3 cellular contexts compared by ENCODE assay signal in the genomic region with DNA sequence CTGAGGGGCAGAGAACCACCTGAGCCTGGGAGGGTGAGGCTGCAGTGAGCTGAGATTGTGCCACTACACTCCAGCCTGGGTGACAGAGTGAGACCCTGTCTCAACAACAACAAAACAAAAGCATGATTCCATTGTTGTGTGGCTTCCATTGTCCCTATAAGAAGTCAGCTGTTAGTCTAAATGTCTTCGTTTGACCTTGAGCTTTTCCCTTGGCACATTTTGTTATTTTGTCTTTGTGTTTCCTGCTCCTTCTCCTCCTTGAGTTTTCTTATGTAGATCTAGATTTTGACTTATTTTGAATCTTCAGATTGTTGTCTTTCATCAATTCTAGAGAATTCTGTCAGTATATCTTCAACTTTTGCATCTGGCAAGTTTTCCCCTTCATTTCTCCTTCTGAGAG.
TF ChIP-seq lines count a peak whose summit lies in the region.

No MANE protein-coding gene starts in this region.

TF ChIP-seq in HepG2, 621 proteins besides CTCF, POLR2A, EP300 and RAD21:
- TF ChIP-seq CBX5 (CRISPR knock-in tag; IDR thresholded peaks at IDR 0.05; ENCODE audit: borderline replicate concordance) (0 out of 2 replicates have a peak, but pooled peaks have one; percentile 34), SIX1 (CRISPR knock-in tag; IDR thresholded peaks at IDR 0.05; ENCODE audit: borderline replicate concordance) (no peak), ZNF317 (CRISPR knock-in tag; IDR thresholded peaks at IDR 0.05) (peak; percentile 100), TARDBP (CRISPR knock-in tag; IDR thresholded peaks at IDR 0.05) (no peak)
- TF ChIP-seq, protein P1, sequence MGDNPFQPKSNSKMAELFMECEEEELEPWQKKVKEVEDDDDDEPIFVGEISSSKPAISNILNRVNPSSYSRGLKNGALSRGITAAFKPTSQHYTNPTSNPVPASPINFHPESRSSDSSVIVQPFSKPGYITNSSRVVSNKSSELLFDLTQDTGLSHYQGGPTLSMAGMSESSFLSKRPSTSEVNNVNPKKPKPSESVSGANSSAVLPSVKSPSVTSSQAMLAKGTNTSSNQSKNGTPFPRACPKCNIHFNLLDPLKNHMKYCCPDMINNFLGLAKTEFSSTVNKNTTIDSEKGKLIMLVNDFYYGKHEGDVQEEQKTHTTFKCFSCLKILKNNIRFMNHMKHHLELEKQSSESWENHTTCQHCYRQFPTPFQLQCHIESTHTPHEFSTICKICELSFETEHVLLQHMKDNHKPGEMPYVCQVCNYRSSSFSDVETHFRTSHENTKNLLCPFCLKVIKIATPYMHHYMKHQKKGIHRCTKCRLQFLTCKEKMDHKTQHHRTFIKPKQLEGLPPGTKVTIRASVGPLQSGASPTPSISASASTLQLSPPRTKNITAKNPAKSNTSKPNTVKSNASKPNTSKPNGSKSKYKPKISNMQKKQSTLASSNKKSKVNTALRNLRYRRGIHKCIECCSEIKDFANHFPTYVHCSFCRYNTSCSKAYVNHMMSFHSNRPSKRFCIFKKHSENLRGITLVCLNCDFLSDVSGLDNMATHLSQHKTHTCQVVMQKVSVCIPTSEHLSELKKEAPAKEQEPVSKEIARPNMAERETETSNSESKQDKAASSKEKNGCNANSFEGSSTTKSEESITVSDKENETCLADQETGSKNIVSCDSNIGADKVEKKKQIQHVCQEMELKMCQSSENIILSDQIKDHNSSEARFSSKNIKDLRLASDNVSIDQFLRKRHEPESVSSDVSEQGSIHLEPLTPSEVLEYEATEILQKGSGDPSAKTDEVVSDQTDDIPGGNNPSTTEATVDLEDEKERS (CRISPR knock-in tag; IDR thresholded peaks at IDR 0.05) = 0 out of 2 replicates have a peak, but pooled peaks have one; percentile 45

TF ChIP-seq in HEK293, 187 proteins besides CTCF, POLR2A, EP300 and RAD21:
- TF ChIP-seq TRIM28 (IDR thresholded peaks at IDR 0.05; ENCODE audit: borderline replicate concordance, low read length) (peak; percentile 99), ZNF529 (tag by site-specific recombination; IDR thresholded peaks at IDR 0.05; ENCODE audit: insufficient replicate concordance) (peak; percentile 29), ZNF610 (tag by site-specific recombination; IDR thresholded peaks at IDR 0.05; ENCODE audit: borderline replicate concordance) (0 out of 2 replicates have a peak, but pooled peaks have one; percentile 25), ZNF558 (tag by site-specific recombination; IDR thresholded peaks at IDR 0.05) (peak; percentile 79), ZNF324 (tag by site-specific recombination; IDR thresholded peaks at IDR 0.05) (0 out of 2 replicates have a peak, but pooled peaks have one; percentile 28), ZNF184 (tag by site-specific recombination; IDR thresholded peaks at IDR 0.05) (0 out of 2 replicates have a peak, but pooled peaks have one; percentile 32), SETDB1 (IDR thresholded peaks at IDR 0.05; ENCODE audit: insufficient read length, low read length) (peak; percentile 93), ZNF626 (tag by site-specific recombination; IDR thresholded peaks at IDR 0.05) (peak; percentile 97), RBAK (tag by site-specific recombination; IDR thresholded peaks at IDR 0.05) (no peak), ZNF114 (tag by site-specific recombination; IDR thresholded peaks at IDR 0.05) (no peak)
- TF ChIP-seq, protein P2, sequence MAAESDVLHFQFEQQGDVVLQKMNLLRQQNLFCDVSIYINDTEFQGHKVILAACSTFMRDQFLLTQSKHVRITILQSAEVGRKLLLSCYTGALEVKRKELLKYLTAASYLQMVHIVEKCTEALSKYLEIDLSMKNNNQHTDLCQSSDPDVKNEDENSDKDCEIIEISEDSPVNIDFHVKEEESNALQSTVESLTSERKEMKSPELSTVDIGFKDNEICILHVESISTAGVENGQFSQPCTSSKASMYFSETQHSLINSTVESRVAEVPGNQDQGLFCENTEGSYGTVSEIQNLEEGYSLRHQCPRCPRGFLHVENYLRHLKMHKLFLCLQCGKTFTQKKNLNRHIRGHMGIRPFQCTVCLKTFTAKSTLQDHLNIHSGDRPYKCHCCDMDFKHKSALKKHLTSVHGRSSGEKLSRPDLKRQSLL (tag by site-specific recombination; IDR thresholded peaks at IDR 0.05) = no peak
- TF ChIP-seq, protein P1 (tag by site-specific recombination; IDR thresholded peaks at IDR 0.05) = peak; percentile 81

TF ChIP-seq in GM12878, 131 proteins besides CTCF, POLR2A, EP300 and RAD21:
- TF ChIP-seq CBX5 (IDR thresholded peaks at IDR 0.05; ENCODE audit: low read depth) = peak; percentile 80
- no peak for TF ChIP-seq STAT3 (IDR thresholded peaks at IDR 0.05; ENCODE audit: low read depth, low read length)
